In genomic region chr12:47741340-47741703, GRCh38 we compare ENCODE assay signal across 9 cellular contexts. TPM values are rescaled to one million over a fixed set of nuclear protein-coding genes. Genes with fewer than 3 reads are reported as not detected.
DNase-seq lines count a peak whose midpoint lies in the region; ATAC-seq lines count a peak whose summit lies in the region.
"Had no signal": no experiment of that assay in that cellular context is flagged by ENCODE, and none has a peak within 500 bp of the region (broad histone marks: within the 10 kb centered on the region; RNA-seq: fewer than 3 reads in every experiment).

No MANE protein-coding gene starts in this region.

- ATAC-seq in GM18868 (IDR thresholded peaks at IDR 0.05; ENCODE audit: unreplicated experiment) (peak; percentile 38), GM21526 (IDR thresholded peaks at IDR 0.05; ENCODE audit: low FRiP score, unreplicated experiment) (no peak)

- DNase-seq in NCI-H2029 (lab: John Stamatoyannopoulos, UW) (peak; percentile 98), occipital lobe (lab: John Stamatoyannopoulos, UW) (peak; percentile 90), AG08395 (ENCODE audit: low spot score) (no peak), DMS114 treated with DMSO at 0.1 percent for 48 hours (lab: John Stamatoyannopoulos, UW; ENCODE audit: unreplicated experiment) (no peak)
- peak; percentile 22 to 64 for DNase-seq in activated CD4-positive, alpha-beta T cell treated with anti-CD3 and anti-CD28 coated beads for 4 hours
- peak; percentile 51 for DNase-seq in effector CD4-positive, alpha-beta T cell

RNA-seq across cellular contexts. Expression of gene ENDOU, which starts 16.0 kb away (rescaled TPM):
- total RNA-seq in occipital lobe: not detected
- total RNA-seq: mononuclear cell had no signal

RNA-seq across cellular contexts. Expression of gene RAPGEF3, which starts 17.4 kb away (rescaled TPM):
- total RNA-seq in occipital lobe: 9.0 TPM

RNA-seq across cellular contexts. Expression of gene SLC48A1, which starts 31.7 kb away (rescaled TPM):
- 11.1 TPM for total RNA-seq in occipital lobe

RNA-seq across cellular contexts. Expression of gene RPAP3, which starts 35.5 kb away (rescaled TPM):
- total RNA-seq in occipital lobe: 24.3 TPM

Comparison
In these comparisons a context has a peak if more than half of its experiments do, and no peak if none do; other contexts are left out.
1. DNase-seq: peak in NCI-H2029 (single experiment), activated CD4-positive, alpha-beta T cell treated with anti-CD3 and anti-CD28 coated beads for 4 hours (2 of 2), effector CD4-positive, alpha-beta T cell (single experiment) and occipital lobe (single experiment); none in AG08395 (single experiment) and DMS114 treated with DMSO at 0.1 percent for 48 hours (single experiment).